In the genomic region with DNA sequence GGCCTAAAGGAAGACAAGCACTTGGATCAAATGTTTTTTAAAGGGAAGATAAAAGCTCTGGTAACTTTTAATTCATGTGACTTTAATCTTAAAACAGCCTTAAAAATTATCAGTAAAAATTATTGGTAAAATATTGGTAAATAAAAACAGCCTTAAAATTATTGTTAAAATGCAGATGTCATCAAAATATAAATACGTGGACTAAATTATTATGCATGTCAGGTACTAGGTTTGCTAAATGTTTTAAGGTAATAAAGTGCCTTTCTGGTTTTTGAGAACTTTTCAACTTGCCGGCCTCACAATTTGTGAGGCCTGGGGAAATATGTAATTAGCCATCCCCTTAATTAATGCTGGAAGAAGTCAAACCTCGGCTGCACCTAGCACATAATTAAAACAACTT, we compare ENCODE assay signal across 9 cellular contexts.
"Had no signal": no experiment of that assay in that cellular context is flagged by ENCODE, and none has a peak within 500 bp of the region (broad histone marks: within the 10 kb centered on the region; RNA-seq: fewer than 3 reads in every experiment).

No MANE protein-coding gene starts in this region.

- DNase-seq: H7, HFFc6, Karpas-422, KBM-7 had no signal

- H2AFZ ChIP-seq: GM23338 had no signal

- H3K9ac ChIP-seq: KMS-11 had no signal

- H3K9me3 ChIP-seq: HAP-1 had no signal

- FAIRE-seq: HTR-8/SVneo had no signal

- H3K4me1 ChIP-seq: HAP-1 had no signal

- H3K36me3 ChIP-seq: HAP-1 had no signal

- H3K4me3 ChIP-seq: GM23338, HAP-1 had no signal

- H3K4me2 ChIP-seq: GM23338, KMS-11 had no signal

- H3K27ac ChIP-seq: KMS-11 had no signal

- ATAC-seq: GM23338, HCT116 had no signal
